In the genomic region with DNA sequence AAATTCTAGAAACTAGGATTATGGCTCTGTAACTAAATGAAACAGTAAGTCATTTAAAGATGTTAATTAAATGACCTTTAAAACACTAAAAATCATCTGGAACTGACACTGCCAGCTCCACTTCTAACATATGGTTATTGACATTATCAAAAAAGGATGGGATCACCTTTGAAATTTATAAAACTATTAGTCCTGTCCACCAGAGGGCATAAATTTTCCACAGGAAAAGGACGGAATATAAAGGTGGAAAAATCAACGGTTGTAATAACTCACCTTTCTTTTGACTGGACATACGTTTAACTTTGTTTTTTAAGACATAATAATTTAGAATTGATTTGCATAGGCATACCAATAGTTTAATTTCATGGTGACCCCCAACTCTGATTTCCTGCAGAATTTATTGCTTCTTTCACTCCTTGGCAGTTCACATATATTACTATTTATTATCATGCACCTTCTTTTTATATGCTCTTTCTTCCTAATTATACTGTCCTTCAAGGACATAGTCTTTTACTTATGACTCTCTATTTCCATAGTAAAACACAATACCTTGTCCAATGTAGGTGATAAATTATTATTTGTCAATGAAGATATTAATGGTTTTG, we compare ENCODE assay signal across 12 cellular contexts.
DNase-seq lines count a peak whose midpoint lies in the region; ATAC-seq, FAIRE-seq and TF ChIP-seq lines count a peak whose summit lies in the region.
"Had no signal": no experiment of that assay in that cellular context is flagged by ENCODE, and none has a peak within 500 bp of the region (broad histone marks: within the 10 kb centered on the region; RNA-seq: fewer than 3 reads in every experiment).

No MANE protein-coding gene starts in this region.

- H3K9me3 Mint-ChIP-seq in WTC11, result no peaks in the 10 kb centered on the region
- peaks cover 7% of the 10 kb centered on the region for H3K9me3 Mint-ChIP-seq in activated naive CD4-positive, alpha-beta T cell treated with anti-CD3 and anti-CD28 coated beads for 36 hours
- H3K9me3 Mint-ChIP-seq: activated naive CD8-positive, alpha-beta T cell treated with anti-CD3 and anti-CD28 coated beads, Interleukin-2, amount 10 ng/mL, durations not matched to agents 7 days and 5 days had no signal

- no peaks in the 10 kb centered on the region for H3K36me3 Mint-ChIP-seq in WTC11
- no peaks in the 10 kb centered on the region for H3K36me3 Mint-ChIP-seq in activated naive CD4-positive, alpha-beta T cell treated with anti-CD3 and anti-CD28 coated beads for 36 hours (ENCODE audit: low read depth)
- H3K36me3 Mint-ChIP-seq: activated naive CD8-positive, alpha-beta T cell treated with anti-CD3 and anti-CD28 coated beads, Interleukin-2, amount 10 ng/mL, durations not matched to agents 7 days and 5 days had no signal

- H3K27ac Mint-ChIP-seq in WTC11, result no peak overlapping the region
- no peak overlapping the region for H3K27ac Mint-ChIP-seq in activated naive CD4-positive, alpha-beta T cell treated with anti-CD3 and anti-CD28 coated beads for 36 hours
- H3K27ac Mint-ChIP-seq: activated naive CD8-positive, alpha-beta T cell treated with anti-CD3 and anti-CD28 coated beads, Interleukin-2, amount 10 ng/mL, durations not matched to agents 7 days and 5 days had no signal

- FAIRE-seq in A549 (lab: Jason Lieb, UNC), result peak; percentile 49
- FAIRE-seq in islet of Langerhans (lab: Jason Lieb, UNC), result peak; percentile 72

- H3K27ac ChIP-seq in A549, result no peak overlapping the region

- no peak for TF ChIP-seq EP300 in A549 (IDR thresholded peaks at IDR 0.05)

- CTCF ChIA-PET in A549 (lab: Yijun Ruan, JAX) (no interaction called here), WTC11 (lab: Charles Lee) (no interaction called here)
- CTCF ChIA-PET in activated naive CD4-positive, alpha-beta T cell treated with anti-CD3 and anti-CD28 coated beads for 36 hours (lab: Charles Lee), result no interaction called here

- no peak overlapping the region for H3K4me3 ChIP-seq in A549

- H3K27me3 Mint-ChIP-seq in WTC11 (ENCODE audit: low read depth), result no peaks in the 10 kb centered on the region
- no peaks in the 10 kb centered on the region for H3K27me3 Mint-ChIP-seq in activated naive CD4-positive, alpha-beta T cell treated with anti-CD3 and anti-CD28 coated beads for 36 hours (ENCODE audit: low read depth)
- H3K27me3 Mint-ChIP-seq: activated naive CD8-positive, alpha-beta T cell treated with anti-CD3 and anti-CD28 coated beads, Interleukin-2, amount 10 ng/mL, durations not matched to agents 7 days and 5 days had no signal

- TF ChIP-seq POLR2A in A549 (IDR thresholded peaks at IDR 0.05; ENCODE audit: low read length), result no peak

- no peaks in the 10 kb centered on the region for H3K4me1 ChIP-seq in A549

- H3K4me2 ChIP-seq in A549, result no peak overlapping the region

- POLR2A ChIA-PET in A549 (lab: Yijun Ruan, JAX), result no interaction called here
- POLR2A ChIA-PET in WTC11 (lab: Charles Lee), result no interaction called here

- DNase-seq in A549 (ENCODE audit: low read depth in 1 of 2, low spot score in 1 of 2) (peak; percentile 3 to 7), HT-29 (ENCODE audit: low spot score) (peak; percentile 9), WTC11 (ENCODE audit: low spot score) (no peak), NCI-H1417 treated with DMSO at 0.1 percent for 48 hours (lab: John Stamatoyannopoulos, UW) (no peak)
- no peak for DNase-seq in activated naive CD4-positive, alpha-beta T cell treated with anti-CD3 and anti-CD28 coated beads for 36 hours
- DNase-seq: activated naive CD8-positive, alpha-beta T cell treated with anti-CD3 and anti-CD28 coated beads, Interleukin-2, amount 10 ng/mL, durations not matched to agents 7 days and 5 days; effector CD4-positive, alpha-beta T cell; NCI-H2029; stimulated activated naive CD4-positive, alpha-beta T cell had no signal

- peak; percentile 52 for TF ChIP-seq CTCF in A549 (IDR thresholded peaks at IDR 0.05)
- TF ChIP-seq CTCF in WTC11 (IDR thresholded peaks at IDR 0.05), result 0 out of 2 replicates have a peak, but pooled peaks have one; percentile 14

- 3% methylated on average over 3 of the region's 3 CpGs for WGBS in A549 (ENCODE audit: missing lambda C conversion rate)

- peak; percentile 31 to 43; a peak in 3 of 5 replicates for TF ChIP-seq RAD21 in A549 (conservative IDR thresholded peaks at IDR 0.05 in 1 of 2, IDR thresholded peaks at IDR 0.05 in 1 of 2)

- H3K4me1 Mint-ChIP-seq in WTC11, result no peaks in the 10 kb centered on the region
- no peaks in the 10 kb centered on the region for H3K4me1 Mint-ChIP-seq in activated naive CD4-positive, alpha-beta T cell treated with anti-CD3 and anti-CD28 coated beads for 36 hours (ENCODE audit: low read depth)
- H3K4me1 Mint-ChIP-seq: activated naive CD8-positive, alpha-beta T cell treated with anti-CD3 and anti-CD28 coated beads, Interleukin-2, amount 10 ng/mL, durations not matched to agents 7 days and 5 days had no signal

- H3K4me3 Mint-ChIP-seq in WTC11, result no peak overlapping the region
- no peak overlapping the region for H3K4me3 Mint-ChIP-seq in activated naive CD4-positive, alpha-beta T cell treated with anti-CD3 and anti-CD28 coated beads for 36 hours
- H3K4me3 Mint-ChIP-seq: activated naive CD8-positive, alpha-beta T cell treated with anti-CD3 and anti-CD28 coated beads, Interleukin-2, amount 10 ng/mL, durations not matched to agents 7 days and 5 days had no signal

- H3K9me3 ChIP-seq in A549, result no peaks in the 10 kb centered on the region

- peak in 1 of 2 experiments; percentile 38; a peak in 1 of 6 replicates for ATAC-seq in A549
- ATAC-seq in WTC11, result no peak
- no peak for ATAC-seq in GM21576 (IDR thresholded peaks at IDR 0.05; ENCODE audit: unreplicated experiment)
- no peak for ATAC-seq in HG03565 (IDR thresholded peaks at IDR 0.05; ENCODE audit: unreplicated experiment)

- intact Hi-C loops in activated naive CD4-positive, alpha-beta T cell treated with anti-CD3 and anti-CD28 coated beads for 36 hours (cut with micrococcal nuclease), result no loop called here

TF ChIP-seq in A549, 52 proteins besides CTCF, POLR2A, EP300 and RAD21:
- no peak for TF ChIP-seq CHD2 (IDR thresholded peaks at IDR 0.05; ENCODE audit: low read length, partially characterized antibody)
- no peak for TF ChIP-seq RARB (CRISPR knock-in tag; IDR thresholded peaks at IDR 0.05)
- TF ChIP-seq SMC3 (IDR thresholded peaks at IDR 0.05), result peak; percentile 68

TF ChIP-seq in WTC11, 78 proteins besides CTCF, POLR2A, EP300 and RAD21 (continues in another document):
- TF ChIP-seq, protein P1, sequence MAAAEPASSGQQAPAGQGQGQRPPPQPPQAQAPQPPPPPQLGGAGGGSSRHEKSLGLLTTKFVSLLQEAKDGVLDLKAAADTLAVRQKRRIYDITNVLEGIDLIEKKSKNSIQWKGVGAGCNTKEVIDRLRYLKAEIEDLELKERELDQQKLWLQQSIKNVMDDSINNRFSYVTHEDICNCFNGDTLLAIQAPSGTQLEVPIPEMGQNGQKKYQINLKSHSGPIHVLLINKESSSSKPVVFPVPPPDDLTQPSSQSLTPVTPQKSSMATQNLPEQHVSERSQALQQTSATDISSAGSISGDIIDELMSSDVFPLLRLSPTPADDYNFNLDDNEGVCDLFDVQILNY (CRISPR knock-in tag; IDR thresholded peaks at IDR 0.05), result no peak
- TF ChIP-seq CBFB (CRISPR knock-in tag; IDR thresholded peaks at IDR 0.05; ENCODE audit: low read depth) (no peak), ZNF138 (CRISPR knock-in tag; conservative IDR thresholded peaks at IDR 0.05) (no peak), FOXK1 (CRISPR knock-in tag; IDR thresholded peaks at IDR 0.05) (no peak), EMX1 (CRISPR knock-in tag; IDR thresholded peaks at IDR 0.05) (no peak)
- TF ChIP-seq, protein P2, sequence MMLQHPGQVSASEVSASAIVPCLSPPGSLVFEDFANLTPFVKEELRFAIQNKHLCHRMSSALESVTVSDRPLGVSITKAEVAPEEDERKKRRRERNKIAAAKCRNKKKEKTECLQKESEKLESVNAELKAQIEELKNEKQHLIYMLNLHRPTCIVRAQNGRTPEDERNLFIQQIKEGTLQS (CRISPR knock-in tag; conservative IDR thresholded peaks at IDR 0.05), result no peak
- TF ChIP-seq, protein P3, sequence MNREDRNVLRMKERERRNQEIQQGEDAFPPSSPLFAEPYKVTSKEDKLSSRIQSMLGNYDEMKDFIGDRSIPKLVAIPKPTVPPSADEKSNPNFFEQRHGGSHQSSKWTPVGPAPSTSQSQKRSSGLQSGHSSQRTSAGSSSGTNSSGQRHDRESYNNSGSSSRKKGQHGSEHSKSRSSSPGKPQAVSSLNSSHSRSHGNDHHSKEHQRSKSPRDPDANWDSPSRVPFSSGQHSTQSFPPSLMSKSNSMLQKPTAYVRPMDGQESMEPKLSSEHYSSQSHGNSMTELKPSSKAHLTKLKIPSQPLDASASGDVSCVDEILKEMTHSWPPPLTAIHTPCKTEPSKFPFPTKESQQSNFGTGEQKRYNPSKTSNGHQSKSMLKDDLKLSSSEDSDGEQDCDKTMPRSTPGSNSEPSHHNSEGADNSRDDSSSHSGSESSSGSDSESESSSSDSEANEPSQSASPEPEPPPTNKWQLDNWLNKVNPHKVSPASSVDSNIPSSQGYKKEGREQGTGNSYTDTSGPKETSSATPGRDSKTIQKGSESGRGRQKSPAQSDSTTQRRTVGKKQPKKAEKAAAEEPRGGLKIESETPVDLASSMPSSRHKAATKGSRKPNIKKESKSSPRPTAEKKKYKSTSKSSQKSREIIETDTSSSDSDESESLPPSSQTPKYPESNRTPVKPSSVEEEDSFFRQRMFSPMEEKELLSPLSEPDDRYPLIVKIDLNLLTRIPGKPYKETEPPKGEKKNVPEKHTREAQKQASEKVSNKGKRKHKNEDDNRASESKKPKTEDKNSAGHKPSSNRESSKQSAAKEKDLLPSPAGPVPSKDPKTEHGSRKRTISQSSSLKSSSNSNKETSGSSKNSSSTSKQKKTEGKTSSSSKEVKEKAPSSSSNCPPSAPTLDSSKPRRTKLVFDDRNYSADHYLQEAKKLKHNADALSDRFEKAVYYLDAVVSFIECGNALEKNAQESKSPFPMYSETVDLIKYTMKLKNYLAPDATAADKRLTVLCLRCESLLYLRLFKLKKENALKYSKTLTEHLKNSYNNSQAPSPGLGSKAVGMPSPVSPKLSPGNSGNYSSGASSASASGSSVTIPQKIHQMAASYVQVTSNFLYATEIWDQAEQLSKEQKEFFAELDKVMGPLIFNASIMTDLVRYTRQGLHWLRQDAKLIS (CRISPR knock-in tag; IDR thresholded peaks at IDR 0.05; ENCODE audit: borderline replicate concordance), result no peak
- TF ChIP-seq, protein P4, sequence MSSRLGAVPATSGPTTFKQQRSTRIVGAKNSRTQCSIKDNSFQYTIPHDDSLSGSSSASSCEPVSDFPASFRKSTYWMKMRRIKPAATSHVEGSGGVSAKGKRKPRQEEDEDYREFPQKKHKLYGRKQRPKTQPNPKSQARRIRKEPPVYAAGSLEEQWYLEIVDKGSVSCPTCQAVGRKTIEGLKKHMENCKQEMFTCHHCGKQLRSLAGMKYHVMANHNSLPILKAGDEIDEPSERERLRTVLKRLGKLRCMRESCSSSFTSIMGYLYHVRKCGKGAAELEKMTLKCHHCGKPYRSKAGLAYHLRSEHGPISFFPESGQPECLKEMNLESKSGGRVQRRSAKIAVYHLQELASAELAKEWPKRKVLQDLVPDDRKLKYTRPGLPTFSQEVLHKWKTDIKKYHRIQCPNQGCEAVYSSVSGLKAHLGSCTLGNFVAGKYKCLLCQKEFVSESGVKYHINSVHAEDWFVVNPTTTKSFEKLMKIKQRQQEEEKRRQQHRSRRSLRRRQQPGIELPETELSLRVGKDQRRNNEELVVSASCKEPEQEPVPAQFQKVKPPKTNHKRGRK (CRISPR knock-in tag; IDR thresholded peaks at IDR 0.05; ENCODE audit: borderline replicate concordance), result no peak

Comparison
In these comparisons a context has a peak if more than half of its experiments do, and no peak if none do; other contexts are left out.
1. DNase-seq: peak in A549 (2 of 2) and HT-29 (single experiment); none in WTC11 (single experiment), NCI-H1417 treated with DMSO at 0.1 percent for 48 hours (single experiment) and activated naive CD4-positive, alpha-beta T cell treated with anti-CD3 and anti-CD28 coated beads for 36 hours (single experiment).